ENCODE assay signal across 18 cellular contexts in genomic region chr19:23509686-23510450, GRCh38.
DNase-seq lines count a peak whose midpoint lies in the region; ATAC-seq lines count a peak whose summit lies in the region.
"Had no signal": no experiment of that assay in that cellular context is flagged by ENCODE, and none has a peak within 500 bp of the region (broad histone marks: within the 10 kb centered on the region; RNA-seq: fewer than 3 reads in every experiment).

No MANE protein-coding gene starts in this region.

- WGBS in trophoblast cell (ENCODE audit: extremely low coverage, insufficient coverage, insufficient read length) = no CpG with 5 or more reads among the region's 3 CpGs

- H3K4ac ChIP-seq in trophoblast cell (ENCODE audit: low read depth, low read length) = no peak overlapping the region

- no peak overlapping the region for H3K14ac ChIP-seq in trophoblast cell (ENCODE audit: low read length)

- H2BK120ac ChIP-seq in trophoblast cell (ENCODE audit: insufficient read depth, low read length, poor library complexity) = no peak overlapping the region

- H3K4me1 ChIP-seq in trophoblast cell (ENCODE audit: control insufficient read depth in 1 of 2, insufficient read depth in 2 of 2, low read length in 2 of 2) = no peaks in the 10 kb centered on the region
- H3K4me1 ChIP-seq: BE2C had no signal

- H2BK5ac ChIP-seq in trophoblast cell (ENCODE audit: low read depth, low read length, poor library complexity) = no peak overlapping the region

- no peak overlapping the region for H2BK12ac ChIP-seq in trophoblast cell (ENCODE audit: low read length)

- H3K4me2 ChIP-seq in trophoblast cell (ENCODE audit: low read length) = no peak overlapping the region

- H3K27ac ChIP-seq in trophoblast cell (ENCODE audit: low read depth, low read length) = no peak overlapping the region
- H3K27ac ChIP-seq: 22Rv1 had no signal

- H3K36me3 ChIP-seq in trophoblast cell (ENCODE audit: control insufficient read depth in 1 of 2, insufficient read depth in 2 of 2, low read length in 2 of 2) = no peaks in the 10 kb centered on the region
- H3K36me3 ChIP-seq: BE2C had no signal

- no peak overlapping the region for H3K23ac ChIP-seq in trophoblast cell (ENCODE audit: low read length)

- H2AK5ac ChIP-seq in trophoblast cell (ENCODE audit: low read length) = no peak overlapping the region

- H3K18ac ChIP-seq in trophoblast cell (ENCODE audit: low read length) = no peak overlapping the region

- H4K91ac ChIP-seq in trophoblast cell (ENCODE audit: low read depth, low read length) = no peak overlapping the region

- no peaks in the 10 kb centered on the region for H3K79me1 ChIP-seq in trophoblast cell (ENCODE audit: low read length)

- H2AFZ ChIP-seq in trophoblast cell (ENCODE audit: insufficient read depth, low read length, poor library complexity) = no peak overlapping the region

- H4K12ac ChIP-seq in trophoblast cell (ENCODE audit: low read depth, low read length) = no peak overlapping the region

- no peak for ATAC-seq in GM18858 (IDR thresholded peaks at IDR 0.05; ENCODE audit: unreplicated experiment)
- ATAC-seq: Panc1 had no signal

- H3K9me3 ChIP-seq in trophoblast cell (ENCODE audit: insufficient read depth, low read depth, low read length) = peaks cover 14% of the 10 kb centered on the region
- H3K9me3 ChIP-seq: BE2C had no signal

- no peak overlapping the region for H3K4me3 ChIP-seq in trophoblast cell (ENCODE audit: low read depth, low read length)

- no peak overlapping the region for H4K8ac ChIP-seq in trophoblast cell (ENCODE audit: low read depth, low read length)

- H3K79me2 ChIP-seq in trophoblast cell (ENCODE audit: control insufficient read depth, insufficient read depth, low read length, poor library complexity) = no peaks in the 10 kb centered on the region

- DNase-seq in DMS53 (lab: John Stamatoyannopoulos, UW) (peak; percentile 35), DMS53 treated with DMSO at 0.1 percent for 48 hours (lab: John Stamatoyannopoulos, UW; ENCODE audit: unreplicated experiment) (no peak), M059J (ENCODE audit: low read depth) (peak; percentile 99), T1000 (lab: John Stamatoyannopoulos, UW) (peak; percentile 60), trophoblast cell (peak; percentile 95 to 100), GOT3 (lab: John Stamatoyannopoulos, UW) (no peak)
- DNase-seq in activated CD8-positive, alpha-beta memory T cell treated with anti-CD3 and anti-CD28 coated beads for 24 hours = no peak
- DNase-seq: BE2C; CD8-positive, alpha-beta memory T cell; DND-41; Kasumi-1; NCI-H187; NCI-H510A; NCI-H774; SHP77 treated with DMSO at 0.1 percent for 48 hours had no signal

- no peak overlapping the region for H3K9ac ChIP-seq in trophoblast cell (ENCODE audit: low read length)

- H3K27me3 ChIP-seq in trophoblast cell (ENCODE audit: insufficient read depth, low read length) = no peaks in the 10 kb centered on the region
- H3K27me3 ChIP-seq: BE2C had no signal

Comparison
In these comparisons a context has a peak if more than half of its experiments do, and no peak if none do; other contexts are left out.
1. DNase-seq: peak in DMS53 (single experiment), M059J (single experiment), T1000 (single experiment) and trophoblast cell (2 of 2); none in DMS53 treated with DMSO at 0.1 percent for 48 hours (single experiment), activated CD8-positive, alpha-beta memory T cell treated with anti-CD3 and anti-CD28 coated beads for 24 hours (single experiment) and GOT3 (single experiment).